19 cellular contexts compared by ENCODE assay signal in genomic region chr18:22952525-22952924, GRCh38.
"Had no signal": no experiment of that assay in that cellular context is flagged by ENCODE, and none has a peak within 500 bp of the region (broad histone marks: within the 10 kb centered on the region; RNA-seq: fewer than 3 reads in every experiment).

No MANE protein-coding gene starts in this region.

- H3K27me3 Mint-ChIP-seq: naive thymus-derived CD8-positive, alpha-beta T cell; type B pancreatic cell had no signal

- H3K27ac Mint-ChIP-seq: naive thymus-derived CD8-positive, alpha-beta T cell; type B pancreatic cell had no signal

- DNase-seq: erythroblast; foreskin melanocyte; head of caudate nucleus; kidney; left colon; left ventricle myocardium superior; mucosa of descending colon; naive thymus-derived CD8-positive, alpha-beta T cell; nucleus accumbens; ovary; sigmoid colon; stimulated activated CD4-positive, alpha-beta T cell treated with anti-CD3 and anti-CD28 coated beads, Interleukin-2, amount 100 ng/mL, for 48 hours; stimulated activated naive CD4-positive, alpha-beta T cell treated with Interleukin-2 at 50 U/mL for 16 hours had no signal

- H3K4me3 ChIP-seq: hepatocyte, lung, mucosa of descending colon, ovary, right atrium auricular region, sigmoid colon, skin epidermis had no signal

- ATAC-seq: left ventricle myocardium superior; mucosa of descending colon; naive thymus-derived CD8-positive, alpha-beta T cell had no signal

- H3K9me3 Mint-ChIP-seq: neural crest cell, type B pancreatic cell had no signal

- H3K4me3 Mint-ChIP-seq: naive thymus-derived CD8-positive, alpha-beta T cell; neural crest cell; type B pancreatic cell had no signal

- H3K4me1 Mint-ChIP-seq: neural crest cell had no signal
